21 cellular contexts compared by ENCODE assay signal in the genomic region with DNA sequence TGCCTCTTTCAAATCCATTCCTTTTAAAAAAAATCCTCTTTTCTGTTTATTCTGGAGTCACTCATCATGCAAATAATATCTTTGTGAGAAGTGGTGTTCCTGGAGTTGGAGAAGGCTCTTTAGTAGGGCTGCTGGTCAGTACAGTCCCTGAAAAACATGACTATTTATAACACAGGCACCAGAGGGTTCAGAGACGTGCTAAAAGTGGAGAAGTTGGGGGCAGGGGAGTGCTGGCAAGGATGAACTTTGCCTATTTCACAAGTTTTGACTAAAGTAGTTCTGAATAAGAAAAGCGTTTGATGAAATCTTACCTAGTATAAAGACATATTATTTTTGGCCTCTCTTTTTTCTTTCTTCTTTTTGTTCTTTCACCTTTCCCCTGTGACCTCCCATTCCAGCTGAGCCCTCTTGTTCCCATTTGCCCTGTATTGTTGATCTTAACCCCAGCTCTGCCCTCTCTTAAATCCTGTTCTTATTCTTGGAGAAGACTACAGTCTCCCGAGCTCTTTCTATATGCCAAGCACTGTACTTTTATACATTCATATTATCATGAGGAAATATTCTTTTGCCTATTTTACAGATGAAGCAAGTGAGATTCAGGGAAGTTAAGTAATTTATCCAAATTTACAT.
"Had no signal": no experiment of that assay in that cellular context is flagged by ENCODE, and none has a peak within 500 bp of the region (broad histone marks: within the 10 kb centered on the region; RNA-seq: fewer than 3 reads in every experiment).

No MANE protein-coding gene starts in this region.

- H3K4me3 ChIP-seq: suprapubic skin, upper lobe of right lung had no signal

- H3K27me3 ChIP-seq: neutrophil, suprapubic skin, upper lobe of right lung had no signal

- H3K4me1 ChIP-seq: upper lobe of right lung had no signal

- DNase-seq: activated CD4-positive, alpha-beta T cell treated with anti-CD3 and anti-CD28 coated beads, Interleukin-2, amount 50 U/mL, for 48 hours; activated CD8-positive, alpha-beta memory T cell treated with anti-CD3 and anti-CD28 coated beads, Interleukin-2, amount 10 ng/mL, durations not matched to agents 7 days and 5 days; activated naive CD4-positive, alpha-beta T cell treated with anti-CD3 and anti-CD28 coated beads for 36 hours; activated naive CD8-positive, alpha-beta T cell treated with anti-CD3 and anti-CD28 coated beads, Interleukin-2, amount 50 U/mL, for 24 hours; activated T-cell treated with anti-CD3 and anti-CD28 coated beads, Interleukin-2, amount 50 U/mL, for 1 hour; cortex of kidney; effector CD8-positive, alpha-beta T cell; foreskin fibroblast; immature natural killer cell; mammary epithelial cell; naive B cell; SK-N-SH; small intestine; stimulated activated CD4-positive, alpha-beta T cell treated with anti-CD3 and anti-CD28 coated beads, Interleukin-4, amount 100 ng/mL, for 4 hours; stimulated activated naive CD8-positive, alpha-beta T cell treated with anti-CD3 and anti-CD28 coated beads, Interleukin-15, Interleukin-2, amounts not matched to agents 100 U/mL and 50 U/mL, for 24 hours; T-cell; T1000; upper lobe of right lung; WERI-Rb-1 had no signal

- H3K9me3 ChIP-seq: neutrophil, SK-N-SH, suprapubic skin, upper lobe of right lung had no signal

- ATAC-seq: activated CD8-positive, alpha-beta memory T cell treated with anti-CD3 and anti-CD28 coated beads, Interleukin-2, amount 10 ng/mL, durations not matched to agents 7 days and 5 days; activated naive CD8-positive, alpha-beta T cell treated with anti-CD3 and anti-CD28 coated beads, Interleukin-2, amount 50 U/mL, for 24 hours; stimulated activated naive CD8-positive, alpha-beta T cell treated with anti-CD3 and anti-CD28 coated beads, Interleukin-15, Interleukin-2, amounts not matched to agents 100 U/mL and 50 U/mL, for 24 hours; T-cell; upper lobe of right lung had no signal

- H3K27ac ChIP-seq: neutrophil, suprapubic skin, upper lobe of right lung, WERI-Rb-1 had no signal

- H3K36me3 ChIP-seq: neutrophil, suprapubic skin, upper lobe of right lung, WERI-Rb-1 had no signal
